ENCODE assay signal across 20 cellular contexts in genomic region chr6:144417686-144418085, GRCh38.
DNase-seq lines count a peak whose midpoint lies in the region; TF ChIP-seq lines count a peak whose summit lies in the region.
"Had no signal": no experiment of that assay in that cellular context is flagged by ENCODE, and none has a peak within 500 bp of the region (broad histone marks: within the 10 kb centered on the region; RNA-seq: fewer than 3 reads in every experiment).

No MANE protein-coding gene starts in this region.

- in situ Hi-C loops in GM23248 (cut with MboI) = no loop called here

- peaks cover 81% of the 10 kb centered on the region for H3K79me2 ChIP-seq in GM23248 (ENCODE audit: insufficient read depth)

- H3K36me3 ChIP-seq in GM23248 (ENCODE audit: low read depth) = peaks cover 6% of the 10 kb centered on the region; the same call in 1 of the 2 replicates
- no peaks in the 10 kb centered on the region for H3K36me3 ChIP-seq in thyroid gland
- H3K36me3 ChIP-seq: gastrocnemius medialis, SJCRH30, transverse colon had no signal

- H3K27ac ChIP-seq in GM23248 (peak overlapping the region; percentile 77), thyroid gland (no peak overlapping the region)
- H3K27ac ChIP-seq: SJCRH30, transverse colon had no signal

- H3K4me3 ChIP-seq in GM23248 (no peak overlapping the region), thyroid gland (replicated peaks in 1 of 3) (no peak overlapping the region)
- H3K4me3 ChIP-seq: gastrocnemius medialis, lung, SJCRH30, transverse colon had no signal

- H3K36me3 Mint-ChIP-seq in osteocyte (ENCODE audit: unreplicated experiment) = peaks cover 7% of the 10 kb centered on the region

- no peak overlapping the region for H3K4me3 Mint-ChIP-seq in osteocyte (ENCODE audit: unreplicated experiment)
- H3K4me3 Mint-ChIP-seq: nephron; stimulated activated effector memory CD8-positive, alpha-beta T cell treated with anti-CD3 and anti-CD28 coated beads, Interleukin-12 subunit alpha, Interleukin-12 subunit beta, amount 100 ng/mL, for 72 hours had no signal

- no peaks in the 10 kb centered on the region for H3K9me3 Mint-ChIP-seq in osteocyte (ENCODE audit: unreplicated experiment)
- H3K9me3 Mint-ChIP-seq: nephron; stimulated activated effector memory CD8-positive, alpha-beta T cell treated with anti-CD3 and anti-CD28 coated beads, Interleukin-12 subunit alpha, Interleukin-12 subunit beta, amount 100 ng/mL, for 72 hours had no signal

- no peak overlapping the region for H3K4me2 ChIP-seq in GM23248 (ENCODE audit: unreplicated experiment)

- no peak overlapping the region for H2AFZ ChIP-seq in GM23248

- peaks cover 34% of the 10 kb centered on the region for H3F3A ChIP-seq in GM23248 (ENCODE audit: insufficient read depth)

- intact Hi-C loops in thyroid gland (cut with DNase I) = no loop called here

- H3K4me1 ChIP-seq in GM23248 (ENCODE audit: insufficient read depth) = peaks cover 34% of the 10 kb centered on the region
- H3K4me1 ChIP-seq in thyroid gland = no peaks in the 10 kb centered on the region
- H3K4me1 ChIP-seq: SJCRH30 had no signal

- H3K9me2 ChIP-seq in GM23248 (ENCODE audit: insufficient read depth) = no peaks in the 10 kb centered on the region

- no peaks in the 10 kb centered on the region for H3K27me3 Mint-ChIP-seq in osteocyte (ENCODE audit: unreplicated experiment)

- peak overlapping the region; percentile 48 for H3K27ac Mint-ChIP-seq in osteocyte (ENCODE audit: unreplicated experiment)
- H3K27ac Mint-ChIP-seq: nephron; stimulated activated effector memory CD8-positive, alpha-beta T cell treated with anti-CD3 and anti-CD28 coated beads, Interleukin-12 subunit alpha, Interleukin-12 subunit beta, amount 100 ng/mL, for 72 hours had no signal

- no peak overlapping the region for H3K9ac ChIP-seq in GM23248

- peak; percentile 14 for DNase-seq in GM23248
- peak; percentile 41 for DNase-seq in NCI-H1105 treated with DMSO at 0.1 percent for 48 hours (lab: John Stamatoyannopoulos, UW)
- peak; percentile 48 for DNase-seq in dermis blood vessel endothelial cell
- DNase-seq in osteocyte (ENCODE audit: extremely low spot score, unreplicated experiment) = no peak
- no peak for DNase-seq in hippocampal formation (lab: John Stamatoyannopoulos, UW)
- no peak for DNase-seq in thyroid gland
- no peak for DNase-seq in superior temporal gyrus (ENCODE audit: extremely low spot score)
- DNase-seq: activated CD4-positive, alpha-beta T cell treated with anti-CD3 and anti-CD28 coated beads for 1 hour; activated effector memory CD4-positive, alpha-beta T cell treated with anti-CD3 and anti-CD28 coated beads, Interleukin-2, amount 50 U/mL, for 16 hours; amniotic stem cell; DMS153; gastrocnemius medialis; NCI-H1436 treated with DMSO at 0.1 percent for 48 hours; NCI-H524 treated with DMSO at 0.1 percent for 48 hours; SJCRH30; T1000; transverse colon had no signal

- no peak for TF ChIP-seq POLR2A in thyroid gland (IDR thresholded peaks at IDR 0.05)

- H4K20me1 ChIP-seq in GM23248 (ENCODE audit: insufficient read depth) = no peaks in the 10 kb centered on the region; the same call in 1 of the 2 replicates

- peaks cover 38% of the 10 kb centered on the region for H3K4me1 Mint-ChIP-seq in osteocyte (ENCODE audit: unreplicated experiment)

- TF ChIP-seq CTCF in osteocyte (IDR thresholded peaks at IDR 0.05) (no peak), thyroid gland (IDR thresholded peaks at IDR 0.05) (no peak)

- H3K9me3 ChIP-seq in GM23248 (ENCODE audit: low read depth) = no peaks in the 10 kb centered on the region
- no peaks in the 10 kb centered on the region for H3K9me3 ChIP-seq in thyroid gland
- H3K9me3 ChIP-seq: gastrocnemius medialis, SJCRH30, transverse colon had no signal

- H3K27me3 ChIP-seq in GM23248 (replicated peaks; ENCODE audit: insufficient read depth) (no peaks in the 10 kb centered on the region), thyroid gland (no peaks in the 10 kb centered on the region)
- H3K27me3 ChIP-seq: gastrocnemius medialis, SJCRH30, transverse colon had no signal

Comparison
In these comparisons a context has a peak if more than half of its experiments do, and no peak if none do; other contexts are left out.
1. DNase-seq: peak in GM23248 (single experiment), NCI-H1105 treated with DMSO at 0.1 percent for 48 hours (single experiment) and dermis blood vessel endothelial cell (single experiment); none in osteocyte (single experiment), hippocampal formation (0 of 2), thyroid gland (0 of 2) and superior temporal gyrus (single experiment).